Comparison of ENCODE assay signal across 18 cellular contexts in genomic region chr19:17500447-17501198, GRCh38. TPM values are rescaled to one million over a fixed set of nuclear protein-coding genes. Genes with fewer than 3 reads are reported as not detected.
DNase-seq lines count a peak whose midpoint lies in the region; ATAC-seq, FAIRE-seq and TF ChIP-seq lines count a peak whose summit lies in the region.
"Had no signal": no experiment of that assay in that cellular context is flagged by ENCODE, and none has a peak within 500 bp of the region (broad histone marks: within the 10 kb centered on the region; RNA-seq: fewer than 3 reads in every experiment).

No MANE protein-coding gene starts in this region.

- peaks cover 6% of the 10 kb centered on the region; the same call in 1 of the 2 replicates for H3K79me2 ChIP-seq in Karpas-422 (ENCODE audit: low read length)

- no peaks in the 10 kb centered on the region for H4K20me1 ChIP-seq in Karpas-422 (ENCODE audit: insufficient read depth, low read depth, low read length)

- FAIRE-seq in kidney (lab: Jason Lieb, UNC), result no peak
- FAIRE-seq: GM19239, RCC 7860 had no signal

- H3K9me2 ChIP-seq in Karpas-422 (replicated peaks; ENCODE audit: insufficient read depth, low read length), result no peaks in the 10 kb centered on the region

- no peak overlapping the region for H2AFZ ChIP-seq in Karpas-422 (ENCODE audit: low read length)

- intact Hi-C loops in kidney (cut with DNase I), result no loop called here
- intact Hi-C loops in stomach (cut with DNase I; ENCODE audit: low total_unique reads), result no loop called here
- intact Hi-C loops in prostate gland (cut with DNase I), result no loop called here

- H3K9me3 ChIP-seq in Karpas-422 (ENCODE audit: low read length) (no peaks in the 10 kb centered on the region), kidney (ENCODE audit: control insufficient read depth in 1 of 2, low read length in 2 of 2) (no peaks in the 10 kb centered on the region), stomach (no peaks in the 10 kb centered on the region), prostate gland (no peaks in the 10 kb centered on the region)

- no peak for TF ChIP-seq EP300 in stomach (IDR thresholded peaks at IDR 0.05)

- H3K9ac ChIP-seq in Karpas-422 (ENCODE audit: low read length) (no peak overlapping the region), kidney (ENCODE audit: low read length in 2 of 2) (no peak overlapping the region)

- no peak overlapping the region for H3K4me2 ChIP-seq in Karpas-422 (ENCODE audit: low read depth, low read length, poor library complexity, severe bottlenecking)

- DNase-seq in D341Med (ENCODE audit: low spot score) (peak; percentile 29), Karpas-422 (peak; percentile 32), kidney (peak; percentile 75), stomach (no peak), pons (ENCODE audit: low spot score) (no peak), prostate gland (ENCODE audit: low spot score) (no peak), GM13977 (ENCODE audit: low spot score) (no peak)
- DNase-seq: activated naive CD8-positive, alpha-beta T cell treated with anti-CD3 and anti-CD28 coated beads, Interleukin-2, amount 10 ng/mL, durations not matched to agents 7 days and 5 days; activated T-cell treated with anti-CD3 and anti-CD28 coated beads, Interleukin-2, amount 50 U/mL, for 72 hours; NCI-H1105 treated with DMSO at 0.1 percent for 48 hours; NCI-H2171 treated with DMSO at 0.1 percent for 48 hours; NCI-H82 had no signal

- no peak overlapping the region for H3K4me3 ChIP-seq in Karpas-422 (ENCODE audit: low read length)
- H3K4me3 ChIP-seq in kidney (ENCODE audit: low read length in 2 of 2), result no peak overlapping the region
- H3K4me3 ChIP-seq in stomach, result no peak overlapping the region
- no peak overlapping the region for H3K4me3 ChIP-seq in prostate gland

- no peak overlapping the region for H3K27ac ChIP-seq in Karpas-422 (ENCODE audit: low read length)
- H3K27ac ChIP-seq in kidney (ENCODE audit: low read depth in 2 of 2, low read length in 2 of 2), result no peak overlapping the region
- H3K27ac ChIP-seq in stomach, result peak overlapping the region in 4 of 5 donors; percentile 8 to 66 (median 38)
- no peak overlapping the region for H3K27ac ChIP-seq in prostate gland

- H3K4me1 ChIP-seq in Karpas-422 (ENCODE audit: low read length), result no peaks in the 10 kb centered on the region
- H3K4me1 ChIP-seq in kidney (ENCODE audit: control insufficient read depth in 1 of 2, insufficient read depth in 1 of 2, low read depth in 1 of 2, low read length in 2 of 2), result peaks cover 0 to 6% of the 10 kb centered on the region in 2 donors
- peaks cover 0 to 50% (median 29%) of the 10 kb centered on the region in 4 donors for H3K4me1 ChIP-seq in stomach
- H3K4me1 ChIP-seq in prostate gland (replicated peaks), result no peaks in the 10 kb centered on the region

- no peak for TF ChIP-seq POLR2A in stomach (IDR thresholded peaks at IDR 0.05)
- no peak for TF ChIP-seq POLR2A in prostate gland (IDR thresholded peaks at IDR 0.05)

- WGBS in stomach, 5 donors, result 89 to 96% (median 92%) methylated on average over 15 to 27 of the region's 27 CpGs
- 93% methylated on average over 25 of the region's 27 CpGs for WGBS in prostate gland

- no peak for TF ChIP-seq CTCF in kidney (IDR thresholded peaks at IDR 0.05; ENCODE audit: borderline replicate concordance, extremely low read depth, insufficient read depth)
- no peak for TF ChIP-seq CTCF in stomach (IDR thresholded peaks at IDR 0.05)
- TF ChIP-seq CTCF in prostate gland (IDR thresholded peaks at IDR 0.05), result no peak
- no peak for TF ChIP-seq CTCF in GM13977 (IDR thresholded peaks at IDR 0.05; ENCODE audit: extremely low read depth, insufficient read depth, missing control alignments)

- H3K27me3 ChIP-seq in Karpas-422 (ENCODE audit: low read length), result no peaks in the 10 kb centered on the region
- no peaks in the 10 kb centered on the region for H3K27me3 ChIP-seq in stomach
- H3K27me3 ChIP-seq in prostate gland (replicated peaks; ENCODE audit: insufficient read depth), result no peaks in the 10 kb centered on the region

- no peaks in the 10 kb centered on the region for H3K36me3 ChIP-seq in Karpas-422 (ENCODE audit: insufficient read depth, low read length)
- peaks cover 0 to 3% of the 10 kb centered on the region in 2 donors for H3K36me3 ChIP-seq in kidney (ENCODE audit: control insufficient read depth in 1 of 2, insufficient read depth in 2 of 2, low read length in 2 of 2)
- peaks cover 0 to 64% (median 48%) of the 10 kb centered on the region in 4 donors for H3K36me3 ChIP-seq in stomach
- H3K36me3 ChIP-seq in prostate gland, result no peaks in the 10 kb centered on the region

- no peak for ATAC-seq in GM21515 (IDR thresholded peaks at IDR 0.05; ENCODE audit: unreplicated experiment)
- ATAC-seq: activated T-cell treated with anti-CD3 and anti-CD28 coated beads, Interleukin-2, amount 50 U/mL, for 72 hours had no signal

- in situ Hi-C loops in GM13977 (cut with MboI; ENCODE audit: low pct_unique_long_range_greater_than_20kb, low sequenced_read_pairs, unreplicated experiment), result no loop called here

RNA-seq across cellular contexts. Expression of gene PGLS, which starts 10.8 kb away (rescaled TPM):
- 93.0 and 130 TPM in 2 replicates for total RNA-seq in Karpas-422 (2014; rRNA removed; shearing (Covaris generic); ENCODE audit: low replicate concordance)
- total RNA-seq in kidney (75.5 TPM), stomach (100 to 1,000 TPM in 1 of 5 donors, 10 to 100 TPM in 3, 1 to 10 TPM in 1; 2.9 to 258 (median 32.9) TPM), prostate gland (100 to 1,000 TPM; 120 to 129 TPM)
- polyA plus RNA-seq in kidney (ENCODE audit: insufficient read depth, low read depth, low replicate concordance) (105 TPM), stomach (100 to 1,000 TPM in 2 of 3 donors, 10 to 100 TPM in 1; 85.0 to 120 (median 114) TPM)

RNA-seq across cellular contexts. Expression of gene SLC27A1, which starts 30.3 kb away (rescaled TPM):
- total RNA-seq in Karpas-422 (2014; rRNA removed; shearing (Covaris generic); ENCODE audit: low replicate concordance), result 4.0 and 4.8 TPM in 2 replicates
- total RNA-seq in kidney (21.9 TPM), stomach (100 to 1,000 TPM in 1 of 5 donors, 10 to 100 TPM in 3, 1 to 10 TPM in 1; 5.5 to 116 (median 43.8) TPM), prostate gland (10 to 100 TPM; 73.3 to 78.7 TPM)
- polyA plus RNA-seq in kidney (ENCODE audit: insufficient read depth, low read depth, low replicate concordance) (16.9 TPM), stomach (10 to 100 TPM in 1 of 3 donors, 1 to 10 TPM in 2; 4.0 to 12.7 (median 9.0) TPM)

RNA-seq across cellular contexts. Expression of gene NXNL1, which starts 39.9 kb away (rescaled TPM):
- not detected in 2 replicates for total RNA-seq in Karpas-422 (2014; rRNA removed; shearing (Covaris generic); ENCODE audit: low replicate concordance)
- total RNA-seq in kidney (not detected), stomach (under 1 TPM in 1 of 5 donors, not detected in 4; 0.92 TPM), prostate gland (not detected)
- polyA plus RNA-seq in kidney (ENCODE audit: insufficient read depth, low read depth, low replicate concordance) (not detected), stomach (not detected)
- total RNA-seq: activated naive CD8-positive, alpha-beta T cell treated with anti-CD3 and anti-CD28 coated beads, Interleukin-2, amount 10 ng/mL, durations not matched to agents 7 days and 5 days; activated T-cell treated with anti-CD3 and anti-CD28 coated beads, Interleukin-2, amount 50 U/mL, for 72 hours; lower leg skin; naive thymus-derived CD8-positive, alpha-beta T cell; pulmonary artery endothelial cell had no signal
- polyA plus RNA-seq: naive thymus-derived CD8-positive, alpha-beta T cell had no signal

RNA-seq across cellular contexts. Expression of gene TMEM221, which starts 52.2 kb away (rescaled TPM):
- total RNA-seq in Karpas-422 (2014; rRNA removed; shearing (Covaris generic); ENCODE audit: low replicate concordance), result not detected in 2 replicates
- total RNA-seq in kidney, result 0.13 TPM
- not detected for polyA plus RNA-seq in kidney (ENCODE audit: insufficient read depth, low read depth, low replicate concordance)
- total RNA-seq in stomach, result not detected
- under 1 TPM in 1 of 3 donors, not detected in 2; 0.20 TPM for polyA plus RNA-seq in stomach
- total RNA-seq in prostate gland, result 1 to 10 TPM; 1.4 to 1.7 TPM
- total RNA-seq: activated naive CD8-positive, alpha-beta T cell treated with anti-CD3 and anti-CD28 coated beads, Interleukin-2, amount 10 ng/mL, durations not matched to agents 7 days and 5 days; activated T-cell treated with anti-CD3 and anti-CD28 coated beads, Interleukin-2, amount 50 U/mL, for 72 hours; naive thymus-derived CD8-positive, alpha-beta T cell; pulmonary artery endothelial cell had no signal

RNA-seq across cellular contexts. Expression of gene COLGALT1, which starts 54.8 kb away (rescaled TPM):
- total RNA-seq in Karpas-422 (2014; rRNA removed; shearing (Covaris generic); ENCODE audit: low replicate concordance), result 25.0 and 25.5 TPM in 2 replicates
- 66.2 TPM for total RNA-seq in kidney
- 23.6 TPM for polyA plus RNA-seq in kidney (ENCODE audit: insufficient read depth, low read depth, low replicate concordance)
- 100 to 1,000 TPM in 1 of 5 donors, 10 to 100 TPM in 4; 29.6 to 273 (median 43.6) TPM for total RNA-seq in stomach
- polyA plus RNA-seq in stomach, result 10 to 100 TPM; 15.1 to 36.3 (median 18.0) TPM
- 10 to 100 TPM; 29.3 to 85.1 TPM for total RNA-seq in prostate gland

Comparison
In these comparisons a context has a peak if more than half of its experiments do, and no peak if none do; other contexts are left out.
1. DNase-seq: peak in D341Med (single experiment), Karpas-422 (single experiment) and kidney (single experiment); none in stomach (single experiment), pons (single experiment), prostate gland (single experiment) and GM13977 (single experiment).
2. H3K27ac ChIP-seq: peak in stomach (4 of 5); none in Karpas-422 (single experiment), kidney (0 of 2) and prostate gland (0 of 2).